ENCODE assay signal across 11 cellular contexts in the genomic region with DNA sequence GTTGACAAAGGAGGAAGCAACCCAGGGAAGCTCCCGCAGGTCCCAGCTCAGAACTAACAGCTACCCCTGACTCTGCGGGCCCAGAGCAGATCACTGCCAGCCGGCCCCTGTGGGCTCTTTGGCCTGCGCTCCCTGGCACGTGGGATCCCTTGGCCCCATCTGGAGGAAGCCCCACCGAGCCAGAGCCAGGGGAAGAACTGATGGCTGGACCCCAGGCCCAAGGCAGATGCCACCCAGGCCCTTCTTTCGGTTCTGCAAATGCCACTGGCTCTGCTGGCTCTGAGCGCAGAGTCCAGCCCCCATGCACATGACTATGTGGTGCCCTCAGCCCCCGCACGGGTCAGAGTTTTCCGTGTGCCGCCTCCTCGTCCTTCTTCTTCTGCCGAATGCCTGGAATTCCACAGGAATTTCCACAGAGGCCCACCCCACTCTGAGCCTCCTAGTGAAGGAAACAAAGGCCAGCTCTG. TPM values are rescaled to one million over a fixed set of nuclear protein-coding genes. Genes with fewer than 3 reads are reported as not detected.
A peak's percentile ranks its signal among the peaks of the same experiment; 100 is the strongest.
DNase-seq lines count a peak whose midpoint lies in the region; ATAC-seq and TF ChIP-seq lines count a peak whose summit lies in the region.
"Had no signal": no experiment of that assay in that cellular context is flagged by ENCODE, and none has a peak within 500 bp of the region (broad histone marks: within the 10 kb centered on the region; RNA-seq: fewer than 3 reads in every experiment).

No MANE protein-coding gene starts in this region.

- no peak for TF ChIP-seq CTCF in AG04450 (IDR thresholded peaks at IDR 0.05; ENCODE audit: low read depth, low read length)
- TF ChIP-seq CTCF in Peyer's patch (IDR thresholded peaks at IDR 0.05): no peak
- no peak for TF ChIP-seq CTCF in fibroblast of villous mesenchyme (IDR thresholded peaks at IDR 0.05; ENCODE audit: insufficient read depth, low read depth, low read length)
- TF ChIP-seq CTCF in neutrophil (IDR thresholded peaks at IDR 0.05): no peak

- H3K4me1 ChIP-seq in Peyer's patch (peaks cover 0 to 27% (median 6%) of the 10 kb centered on the region in 4 donors), neutrophil (ENCODE audit: control insufficient read depth in 1 of 2, insufficient read depth in 1 of 2, low read depth in 1 of 2, low read length in 1 of 2) (peaks cover 90 to 96% of the 10 kb centered on the region in 2 experiments)

- H3K9me3 ChIP-seq in AG04450 (ENCODE audit: control insufficient read depth, insufficient read depth, low read length) (no peaks in the 10 kb centered on the region; the same call in 1 of the 2 replicates), Peyer's patch (no peaks in the 10 kb centered on the region), neutrophil (no peaks in the 10 kb centered on the region)

- H3K4me3 ChIP-seq in AG04450 (ENCODE audit: low read depth, low read length): no peak overlapping the region; the same call in 1 of the 2 replicates
- H3K4me3 ChIP-seq in Peyer's patch: no peak overlapping the region
- H3K4me3 ChIP-seq in fibroblast of villous mesenchyme (ENCODE audit: low read depth, low read length): no peak overlapping the region
- H3K4me3 ChIP-seq in neutrophil (ENCODE audit: low read depth in 1 of 2, low read length in 1 of 2): no peak overlapping the region

- H3K27me3 ChIP-seq in AG04450 (ENCODE audit: control insufficient read depth, insufficient read depth, low read length) (no peaks in the 10 kb centered on the region), Peyer's patch (no peaks in the 10 kb centered on the region), neutrophil (no peaks in the 10 kb centered on the region)

- H3K36me3 ChIP-seq in Peyer's patch: no peaks in the 10 kb centered on the region
- H3K36me3 ChIP-seq in neutrophil: no peaks in the 10 kb centered on the region

- DNase-seq in AG04450 (ENCODE audit: low read depth, low spot score): peak; percentile 85
- peak in 1 of 3 donors; percentile 61 for DNase-seq in Peyer's patch
- peak; percentile 89 for DNase-seq in fibroblast of villous mesenchyme (ENCODE audit: low read depth)
- no peak for DNase-seq in NCI-H1092 (lab: John Stamatoyannopoulos, UW)
- DNase-seq in NCI-H2107 treated with DMSO at 0.1 percent for 48 hours (lab: John Stamatoyannopoulos, UW; ENCODE audit: unreplicated experiment): no peak
- DNase-seq in NCI-H345 (lab: John Stamatoyannopoulos, UW): no peak
- DNase-seq: CD4-positive, alpha-beta memory T cell; NCI-H146; stimulated activated CD4-positive, alpha-beta T cell treated with anti-CD3 and anti-CD28 coated beads, Interleukin-4, amount 100 ng/mL, for 4 hours had no signal

- CTCF ChIA-PET in AG04450 (lab: Charles Lee): no interaction called here

- no peak for ATAC-seq in GM21529 (IDR thresholded peaks at IDR 0.05; ENCODE audit: unreplicated experiment)

- POLR2A ChIA-PET in AG04450 (lab: Yijun Ruan, JAX): interaction anchor here (0.5 to 5.2 kb wide), 7 partner anchors 8 to 554 kb away, joined by 3 to 30 read pairs (median 5); partner anchors contain the start of genes LITAF and TXNDC11

- TF ChIP-seq POLR2A in Peyer's patch (IDR thresholded peaks at IDR 0.05): no peak

- H3K27ac ChIP-seq in AG04450 (ENCODE audit: low read depth, low read length) (peak overlapping the region; percentile 96), Peyer's patch (peak overlapping the region; percentile 3 to 64 (median 42)), neutrophil (peak overlapping the region; percentile 62)

RNA-seq across cellular contexts. Expression of gene SNN, which starts 35.8 kb away (rescaled TPM):
- 18.9 and 19.4 TPM in 2 replicates for polyA plus RNA-seq in AG04450 (2011; rRNA removed)
- polyA minus RNA-seq in AG04450 (2011; rRNA and poly(A)+ RNA removed): 8.4 and 9.9 TPM in 2 replicates
- 1 to 10 TPM; 4.2 to 5.0 (median 4.5) TPM for total RNA-seq in Peyer's patch
- 10.0 and 13.0 TPM in 2 replicates for total RNA-seq in fibroblast of villous mesenchyme

RNA-seq across cellular contexts. Expression of gene LITAF, which starts 45.8 kb away (rescaled TPM):
- 190 and 217 TPM in 2 replicates for polyA plus RNA-seq in AG04450 (2011; rRNA removed)
- polyA minus RNA-seq in AG04450 (2011; rRNA and poly(A)+ RNA removed): 165 and 233 TPM in 2 replicates
- total RNA-seq in Peyer's patch (10 to 100 TPM; 20.1 to 56.9 (median 32.3) TPM), fibroblast of villous mesenchyme (45.7 and 96.7 TPM in 2 replicates)

Comparison
In these comparisons a context has a peak if more than half of its experiments do, and no peak if none do; other contexts are left out.
1. DNase-seq: peak in AG04450 (single experiment) and fibroblast of villous mesenchyme (single experiment); none in NCI-H1092 (single experiment), NCI-H2107 treated with DMSO at 0.1 percent for 48 hours (single experiment) and NCI-H345 (single experiment).
2. H3K27ac ChIP-seq: peak in every context shown above with its lines; median percentile 96 in AG04450; 62 in neutrophil; 42 in Peyer's patch.